In the genomic region with DNA sequence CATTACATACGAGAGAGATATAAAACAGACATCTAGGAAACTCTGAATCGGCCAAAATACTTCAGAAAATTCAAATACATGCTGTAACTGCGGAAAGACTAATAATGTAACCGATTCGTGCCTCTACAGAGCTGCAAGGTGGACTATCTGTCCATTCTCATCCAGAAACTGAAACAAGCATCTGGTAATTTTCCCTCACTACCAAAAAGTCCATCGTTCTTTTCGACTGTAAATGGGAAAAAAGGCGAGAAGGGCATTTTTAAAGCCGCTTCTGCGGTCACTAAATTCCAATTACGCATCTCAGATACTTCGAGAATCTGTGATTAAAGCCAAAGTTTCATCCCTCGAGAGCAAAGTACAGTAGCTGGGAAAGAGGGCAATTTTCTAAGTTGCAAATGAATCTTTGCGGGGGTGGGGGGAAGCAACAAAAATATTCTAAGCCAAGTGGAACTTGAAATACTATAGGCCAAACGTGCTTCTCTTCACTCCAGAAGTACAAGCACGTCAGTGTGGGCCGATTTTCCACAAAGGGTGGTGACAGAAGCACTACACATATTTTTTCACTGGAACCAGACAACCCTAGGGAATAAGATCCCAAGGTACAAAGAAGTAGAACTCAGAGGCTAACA, we compare ENCODE assay signal across 1 cellular context.
TF ChIP-seq lines count a peak whose summit lies in the region.

No MANE protein-coding gene starts in this region.

TF ChIP-seq in endothelial cell of umbilical vein, 7 proteins besides CTCF, POLR2A, EP300 and RAD21:
- TF ChIP-seq JUN (IDR thresholded peaks at IDR 0.05; ENCODE audit: borderline replicate concordance, insufficient read depth, insufficient read length, low read depth) = no peak
- TF ChIP-seq FOS (IDR thresholded peaks at IDR 0.05; ENCODE audit: borderline replicate concordance, insufficient read depth, low read length) = no peak
